Comparison of ENCODE assay signal across 1 cellular context in genomic region chr10:30493609-30494530, GRCh38.
TF ChIP-seq lines count a peak whose summit lies in the region.

No MANE protein-coding gene starts in this region.

TF ChIP-seq in K562, 482 proteins besides CTCF, POLR2A, EP300 and RAD21 (continued from another document and continues in another):
- no peak for TF ChIP-seq PHF21A (IDR thresholded peaks at IDR 0.05; ENCODE audit: borderline replicate concordance, low read depth)
- no peak for TF ChIP-seq ZNF696 (CRISPR knock-in tag; conservative IDR thresholded peaks at IDR 0.05)
- TF ChIP-seq SIX5 (IDR thresholded peaks at IDR 0.05; ENCODE audit: borderline replicate concordance in 1 of 2, insufficient read depth in 1 of 2, low read depth in 1 of 2, low read length in 2 of 2) = no peak
- no peak for TF ChIP-seq SETDB1 (IDR thresholded peaks at IDR 0.05; ENCODE audit: low read length)
- TF ChIP-seq HDAC3 (IDR thresholded peaks at IDR 0.05; ENCODE audit: borderline replicate concordance, partially characterized antibody) = no peak
- TF ChIP-seq MEF2A (IDR thresholded peaks at IDR 0.05; ENCODE audit: control insufficient read depth, low read depth, low read length) = no peak
- TF ChIP-seq TRIM28 (IDR thresholded peaks at IDR 0.05) = no peak
- TF ChIP-seq TFAP4 (CRISPR knock-in tag; IDR thresholded peaks at IDR 0.05; ENCODE audit: borderline replicate concordance) = peak; percentile 50
- no peak for TF ChIP-seq TFAM (CRISPR knock-in tag; conservative IDR thresholded peaks at IDR 0.05)
- 0 out of 2 replicates have a peak, but pooled peaks have one; percentile 31 for TF ChIP-seq HES1 (IDR thresholded peaks at IDR 0.05; ENCODE audit: low read depth)
- 0 out of 2 replicates have a peak, but pooled peaks have one; percentile 48 for TF ChIP-seq ZNF395 (CRISPR knock-in tag; IDR thresholded peaks at IDR 0.05)
- no peak for TF ChIP-seq SMAD1 (IDR thresholded peaks at IDR 0.05; ENCODE audit: low read depth, low read length, partially characterized antibody)
- no peak for TF ChIP-seq ID3 (CRISPR knock-in tag; IDR thresholded peaks at IDR 0.05)
- no peak for TF ChIP-seq ID3 (tag; IDR thresholded peaks at IDR 0.05)
- peak; percentile 2; the same call in 1 of the 2 replicates for TF ChIP-seq SMARCA5 (IDR thresholded peaks at IDR 0.05)
- peak; percentile 53 for TF ChIP-seq EP400 (IDR thresholded peaks at IDR 0.05)
- TF ChIP-seq PREB (CRISPR knock-in tag; IDR thresholded peaks at IDR 0.05) = no peak
- no peak for TF ChIP-seq MAFF (IDR thresholded peaks at IDR 0.05; ENCODE audit: low read length)
- TF ChIP-seq CHAMP1 (IDR thresholded peaks at IDR 0.05) = peak; percentile 38; the same call in 1 of the 2 replicates
- peak; percentile 45; the same call in 1 of the 2 replicates for TF ChIP-seq BACH1 (tag; IDR thresholded peaks at IDR 0.05)
- TF ChIP-seq IRF2 (CRISPR knock-in tag; IDR thresholded peaks at IDR 0.05) = no peak
- 0 out of 2 replicates have a peak, but pooled peaks have one; percentile 12 for TF ChIP-seq MAFK (IDR thresholded peaks at IDR 0.05; ENCODE audit: low read length)
- no peak for TF ChIP-seq TEAD2 (tag; IDR thresholded peaks at IDR 0.05)
- TF ChIP-seq ZNF444 (CRISPR knock-in tag; IDR thresholded peaks at IDR 0.05) = no peak
- TF ChIP-seq NR2C1 (IDR thresholded peaks at IDR 0.05) = no peak; the same call in 1 of the 2 replicates
- peak; percentile 61 for TF ChIP-seq NR2C1 (tag; IDR thresholded peaks at IDR 0.05)
- peak; percentile 65; the same call in 1 of the 2 replicates for TF ChIP-seq KLF6 (CRISPR knock-in tag; IDR thresholded peaks at IDR 0.05; ENCODE audit: borderline replicate concordance)
- TF ChIP-seq MNT (conservative IDR thresholded peaks at IDR 0.05) = peak in 1 of 2 experiments; percentile 57; a peak in 1 of 4 replicates
- TF ChIP-seq PYGO2 (tag; IDR thresholded peaks at IDR 0.05) = no peak
- no peak for TF ChIP-seq FOXK1 (CRISPR knock-in tag; IDR thresholded peaks at IDR 0.05; ENCODE audit: borderline replicate concordance)
- peak; percentile 21 to 64; a peak in 2 of 4 replicates for TF ChIP-seq MLLT1 (IDR thresholded peaks at IDR 0.05)
- no peak for TF ChIP-seq JUNB (CRISPR knock-in tag; conservative IDR thresholded peaks at IDR 0.05)
- TF ChIP-seq ZNF146 (CRISPR knock-in tag; IDR thresholded peaks at IDR 0.05; ENCODE audit: unreplicated experiment) = no peak
- TF ChIP-seq FOXJ3 (CRISPR knock-in tag; IDR thresholded peaks at IDR 0.05) = no peak
- TF ChIP-seq TCFL5 (CRISPR knock-in tag; conservative IDR thresholded peaks at IDR 0.05) = 0 out of 2 replicates have a peak, but pooled peaks have one; percentile 26
- TF ChIP-seq ARNT (IDR thresholded peaks at IDR 0.05) = no peak; a peak in 1 of 4 replicates
- no peak for TF ChIP-seq XRCC3 (IDR thresholded peaks at IDR 0.05)
- peak; percentile 74; the same call in 1 of the 2 replicates for TF ChIP-seq ZBTB9 (CRISPR knock-in tag; IDR thresholded peaks at IDR 0.05)
- TF ChIP-seq HOMEZ (CRISPR knock-in tag; IDR thresholded peaks at IDR 0.05) = no peak
- TF ChIP-seq RREB1 (CRISPR knock-in tag; IDR thresholded peaks at IDR 0.05) = 0 out of 2 replicates have a peak, but pooled peaks have one; percentile 73
- TF ChIP-seq CREBBP (IDR thresholded peaks at IDR 0.05; ENCODE audit: low read depth, low read length) = no peak
- no peak for TF ChIP-seq YBX1 (IDR thresholded peaks at IDR 0.05)
